Comparison of ENCODE assay signal across 11 cellular contexts in the genomic region with DNA sequence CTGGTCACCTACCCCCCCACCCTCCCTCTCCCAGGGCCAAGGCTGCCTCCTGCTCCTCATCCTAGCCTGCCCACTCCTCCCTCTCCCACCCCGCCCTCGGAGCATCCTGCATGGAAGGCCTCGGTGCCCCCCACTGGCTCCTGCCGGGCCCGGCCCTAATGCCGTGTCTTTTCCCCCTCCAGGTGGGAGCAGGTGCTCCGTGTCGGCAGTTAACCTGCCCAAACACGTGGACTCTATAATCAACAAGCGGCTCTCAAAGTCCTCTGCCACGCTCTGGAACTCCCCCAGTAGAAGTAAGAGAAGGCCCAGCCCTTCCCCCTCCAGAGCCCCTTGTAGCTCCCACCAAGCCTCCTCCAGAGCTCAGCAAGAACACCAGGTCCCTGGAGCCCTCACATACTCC. TPM values are rescaled to one million over a fixed set of nuclear protein-coding genes. Genes with fewer than 3 reads are reported as not detected.
A peak's percentile ranks its signal among the peaks of the same experiment; 100 is the strongest.
DNase-seq lines count a peak whose midpoint lies in the region; ATAC-seq and TF ChIP-seq lines count a peak whose summit lies in the region.
"Had no signal": no experiment of that assay in that cellular context is flagged by ENCODE, and none has a peak within 500 bp of the region (broad histone marks: within the 10 kb centered on the region; RNA-seq: fewer than 3 reads in every experiment).

No MANE protein-coding gene starts in this region.

- TF ChIP-seq CTCF in left ventricle myocardium inferior (IDR thresholded peaks at IDR 0.05; ENCODE audit: borderline replicate concordance): no peak
- TF ChIP-seq CTCF in brain (conservative IDR thresholded peaks at IDR 0.05): no peak

- H3K4me3 Mint-ChIP-seq in brain: no peak overlapping the region
- H3K4me3 Mint-ChIP-seq in naive thymus-derived CD4-positive, alpha-beta T cell: no peak overlapping the region

- H3K9me3 Mint-ChIP-seq in brain: no peaks in the 10 kb centered on the region
- H3K9me3 Mint-ChIP-seq in naive thymus-derived CD4-positive, alpha-beta T cell: no peaks in the 10 kb centered on the region

- no peaks in the 10 kb centered on the region for H3K9me3 ChIP-seq in left ventricle myocardium inferior (replicated peaks)
- H3K9me3 ChIP-seq in naive thymus-derived CD4-positive, alpha-beta T cell (ENCODE audit: control insufficient read depth in 2 of 3, low read length in 3 of 3): no peaks in the 10 kb centered on the region

- CTCF ChIA-PET in naive thymus-derived CD4-positive, alpha-beta T cell (lab: Charles Lee): interaction anchor here (0.5 to 2.2 kb wide), 2 partner anchors 14 to 55 kb away, joined by 3 to 9 read pairs; no protein-coding TSS in a partner anchor

- H3K36me3 ChIP-seq in left ventricle myocardium inferior: peaks cover 90% of the 10 kb centered on the region
- peaks cover 23 to 97% (median 68%) of the 10 kb centered on the region in 3 experiments for H3K36me3 ChIP-seq in naive thymus-derived CD4-positive, alpha-beta T cell (ENCODE audit: control insufficient read depth in 2 of 3, insufficient read depth in 3 of 3, low read length in 3 of 3)

- no peaks in the 10 kb centered on the region for H3K27me3 ChIP-seq in left ventricle myocardium inferior (ENCODE audit: low read depth)
- H3K27me3 ChIP-seq in naive thymus-derived CD4-positive, alpha-beta T cell (ENCODE audit: control insufficient read depth in 2 of 2, insufficient read depth in 2 of 2, low read length in 2 of 2): no peaks in the 10 kb centered on the region

- intact Hi-C loops in left ventricle myocardium inferior (cut with micrococcal nuclease) (no loop called here), Right ventricle myocardium inferior (cut with DNase I) (no loop called here)
- intact Hi-C loops in naive thymus-derived CD4-positive, alpha-beta T cell (cut with micrococcal nuclease): no loop called here

- H3K4me3 ChIP-seq in left ventricle myocardium inferior: peak overlapping the region; percentile 42
- H3K4me3 ChIP-seq in naive thymus-derived CD4-positive, alpha-beta T cell (ENCODE audit: low read length): no peak overlapping the region

- POLR2A ChIA-PET in naive thymus-derived CD4-positive, alpha-beta T cell (lab: Charles Lee): interaction anchor here (3.1 to 4.1 kb wide), 2 partner anchors 12 to 14 kb away, joined by 10 to 14 read pairs; no protein-coding TSS in a partner anchor

- H3K4me1 ChIP-seq in left ventricle myocardium inferior: peaks cover 100% of the 10 kb centered on the region
- no peaks in the 10 kb centered on the region for H3K4me1 ChIP-seq in naive thymus-derived CD4-positive, alpha-beta T cell (ENCODE audit: control insufficient read depth in 2 of 2, insufficient read depth in 2 of 2, low read length in 2 of 2)

- no peaks in the 10 kb centered on the region for H3K27me3 Mint-ChIP-seq in brain
- no peaks in the 10 kb centered on the region for H3K27me3 Mint-ChIP-seq in naive thymus-derived CD4-positive, alpha-beta T cell

- H3K4me1 Mint-ChIP-seq in brain: peaks cover 32% of the 10 kb centered on the region
- H3K4me1 Mint-ChIP-seq in naive thymus-derived CD4-positive, alpha-beta T cell: peaks cover 8 to 25% (median 14%) of the 10 kb centered on the region in 7 donors

- H3K27ac ChIP-seq in left ventricle myocardium inferior (replicated peaks): peak overlapping the region; percentile 100
- H3K27ac ChIP-seq in naive thymus-derived CD4-positive, alpha-beta T cell (ENCODE audit: low read depth, low read length): peak overlapping the region; percentile 45

- in situ Hi-C loops in ACHN (cut with HindIII; ENCODE audit: low pct_ligation_motif_present, low pct_unique_long_range_greater_than_20kb, low sequenced_read_pairs): no loop called here

- peaks cover 61% of the 10 kb centered on the region for H3K36me3 Mint-ChIP-seq in brain
- peaks cover 0 to 35% (median 18%) of the 10 kb centered on the region in 5 donors for H3K36me3 Mint-ChIP-seq in naive thymus-derived CD4-positive, alpha-beta T cell

- DNase-seq in left ventricle myocardium inferior: no peak
- DNase-seq in Right ventricle myocardium inferior (ENCODE audit: missing footprints): no peak
- no peak for DNase-seq in naive thymus-derived CD4-positive, alpha-beta T cell
- no peak for DNase-seq in ACHN
- DNase-seq: activated T-cell treated with anti-CD3 and anti-CD28 coated beads, Interleukin-2, amount 50 U/mL, for 48 hours; central memory CD4-positive, alpha-beta T cell; NCI-H2029 treated with DMSO at 0.1 percent for 48 hours had no signal

- peak overlapping the region in 4 of 5 experiments; percentile 48 to 93 (median 78) for H3K27ac Mint-ChIP-seq in brain
- H3K27ac Mint-ChIP-seq in naive thymus-derived CD4-positive, alpha-beta T cell: peak overlapping the region in 2 of 9 donors; percentile 10 to 75

- ATAC-seq in Right ventricle myocardium inferior: no peak
- ATAC-seq in naive thymus-derived CD4-positive, alpha-beta T cell: no peak
- ATAC-seq in HG03469 (IDR thresholded peaks at IDR 0.05; ENCODE audit: unreplicated experiment): no peak
- ATAC-seq in HG03196 (IDR thresholded peaks at IDR 0.05; ENCODE audit: unreplicated experiment): no peak
- ATAC-seq in HG03457 (IDR thresholded peaks at IDR 0.05; ENCODE audit: unreplicated experiment): no peak

RNA-seq across cellular contexts. Expression of gene MAP7D1, which starts 18.8 kb away (rescaled TPM):
- total RNA-seq in left ventricle myocardium inferior (363 TPM), Right ventricle myocardium inferior (383 TPM)
- 244 TPM for polyA plus RNA-seq in brain (ENCODE audit: insufficient read depth, low read depth, low replicate concordance)
- total RNA-seq in naive thymus-derived CD4-positive, alpha-beta T cell: 100 to 1,000 TPM; 156 to 257 (median 235) TPM
- 10 to 100 TPM; 15.2 to 55.0 TPM for polyA plus RNA-seq in naive thymus-derived CD4-positive, alpha-beta T cell

RNA-seq across cellular contexts. Expression of gene TRAPPC3, which starts 25.4 kb away (rescaled TPM):
- 54.6 TPM for total RNA-seq in left ventricle myocardium inferior
- 53.9 TPM for total RNA-seq in Right ventricle myocardium inferior
- 105 TPM for polyA plus RNA-seq in brain (ENCODE audit: insufficient read depth, low read depth, low replicate concordance)
- total RNA-seq in naive thymus-derived CD4-positive, alpha-beta T cell: 10 to 100 TPM; 32.1 to 60.5 (median 47.2) TPM
- polyA plus RNA-seq in naive thymus-derived CD4-positive, alpha-beta T cell: 100 to 1,000 TPM in 1 of 2 donors, 10 to 100 TPM in 1; 98.6 to 110 TPM

RNA-seq across cellular contexts. Expression of gene THRAP3, which starts 49.5 kb away (rescaled TPM):
- 59.0 TPM for total RNA-seq in left ventricle myocardium inferior
- 60.1 TPM for total RNA-seq in Right ventricle myocardium inferior
- polyA plus RNA-seq in brain (ENCODE audit: insufficient read depth, low read depth, low replicate concordance): 59.5 TPM
- total RNA-seq in naive thymus-derived CD4-positive, alpha-beta T cell: 100 to 1,000 TPM in 3 of 5 experiments, 10 to 100 TPM in 2; 62.1 to 138 (median 122) TPM
- 100 to 1,000 TPM in 1 of 2 donors, 10 to 100 TPM in 1; 99.7 to 112 TPM for polyA plus RNA-seq in naive thymus-derived CD4-positive, alpha-beta T cell

RNA-seq across cellular contexts. Expression of gene COL8A2, which starts 49.7 kb away (rescaled TPM):
- 1.2 TPM for total RNA-seq in left ventricle myocardium inferior
- total RNA-seq in Right ventricle myocardium inferior: 1.0 TPM
- 1.8 TPM for polyA plus RNA-seq in brain (ENCODE audit: insufficient read depth, low read depth, low replicate concordance)
- total RNA-seq in naive thymus-derived CD4-positive, alpha-beta T cell: 1 to 10 TPM in 1 of 5 experiments, under 1 TPM in 3, not detected in 1; 0.05 to 2.5 (median 0.20) TPM
- not detected for polyA plus RNA-seq in naive thymus-derived CD4-positive, alpha-beta T cell
